Comparison of ENCODE assay signal across 16 cellular contexts in the genomic region with DNA sequence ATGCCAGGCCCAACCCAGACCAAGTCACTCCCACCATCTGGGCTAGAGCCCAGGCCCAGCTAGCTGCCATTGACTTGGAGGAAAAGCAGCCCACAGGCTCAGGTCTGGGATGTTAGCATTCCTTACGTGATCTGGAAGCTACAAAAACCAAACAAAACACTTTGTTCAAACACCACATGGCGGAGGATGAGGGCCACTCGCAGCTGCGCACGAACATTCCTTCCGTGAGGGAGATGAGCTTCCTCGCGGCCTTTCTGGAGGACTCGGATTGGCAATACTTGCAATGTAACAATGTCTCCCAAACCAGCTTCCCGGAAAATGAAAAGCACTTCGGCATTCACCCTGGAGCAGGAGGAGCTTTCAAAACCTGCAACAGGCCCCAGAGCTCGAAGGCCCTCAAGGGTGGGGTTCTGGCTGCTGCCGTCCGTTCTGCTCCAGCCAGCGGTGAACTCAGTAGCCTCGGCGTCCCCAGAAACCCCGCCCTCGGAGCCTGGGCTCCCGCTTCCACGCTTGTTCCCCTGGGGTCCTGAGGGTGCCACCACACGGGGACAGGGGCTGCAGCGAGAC. TPM values are rescaled to one million over a fixed set of nuclear protein-coding genes. Genes with fewer than 3 reads are reported as not detected.
A peak's percentile ranks its signal among the peaks of the same experiment; 100 is the strongest.
DNase-seq lines count a peak whose midpoint lies in the region; ATAC-seq and TF ChIP-seq lines count a peak whose summit lies in the region.
"Had no signal": no experiment of that assay in that cellular context is flagged by ENCODE, and none has a peak within 500 bp of the region (broad histone marks: within the 10 kb centered on the region; RNA-seq: fewer than 3 reads in every experiment).

No MANE protein-coding gene starts in this region.

- CTCF ChIA-PET in PC-3 (lab: Charles Lee) = no interaction called here

- no peaks in the 10 kb centered on the region for H3K79me2 ChIP-seq in PC-3 (ENCODE audit: low read length)

- H3K27me3 Mint-ChIP-seq in CD14-positive monocyte (ENCODE audit: low read depth in 3 of 3) = peaks cover 6 to 17% (median 12%) of the 10 kb centered on the region in 3 donors
- peaks cover 38% of the 10 kb centered on the region for H3K27me3 Mint-ChIP-seq in activated naive CD8-positive, alpha-beta T cell treated with anti-CD3 and anti-CD28 coated beads for 36 hours
- H3K27me3 Mint-ChIP-seq: type B pancreatic cell had no signal

- no peak overlapping the region for H3K4me3 ChIP-seq in mucosa of descending colon
- peak overlapping the region in 1 of 4 donors; percentile 43 for H3K4me3 ChIP-seq in tibial nerve
- no peak overlapping the region for H3K4me3 ChIP-seq in PC-3 (ENCODE audit: low read length)

- no peak overlapping the region for H3K27ac Mint-ChIP-seq in CD14-positive monocyte
- no peak overlapping the region for H3K27ac Mint-ChIP-seq in activated naive CD8-positive, alpha-beta T cell treated with anti-CD3 and anti-CD28 coated beads for 36 hours
- H3K27ac Mint-ChIP-seq: activated CD4-positive, alpha-beta T cell treated with anti-CD3 and anti-CD28 coated beads, Interleukin-2, amount 10 ng/mL, durations not matched to agents 7 days and 5 days; type B pancreatic cell had no signal

- H3K4me1 Mint-ChIP-seq in CD14-positive monocyte = peaks cover 2% of the 10 kb centered on the region
- peaks cover 14% of the 10 kb centered on the region for H3K4me1 Mint-ChIP-seq in activated naive CD8-positive, alpha-beta T cell treated with anti-CD3 and anti-CD28 coated beads for 36 hours
- H3K4me1 Mint-ChIP-seq: activated CD4-positive, alpha-beta T cell treated with anti-CD3 and anti-CD28 coated beads, Interleukin-2, amount 10 ng/mL, durations not matched to agents 7 days and 5 days had no signal

- H3K4me2 ChIP-seq in PC-3 (ENCODE audit: low read length) = no peak overlapping the region

- POLR2A ChIA-PET in PC-3 (lab: Charles Lee; ENCODE audit: unreplicated experiment) = no interaction called here

- no TSS peak for BruUV-seq in PC-3 (replicated peaks; lab: Mats Ljungman, UMichigan)

- H3K36me3 ChIP-seq in mucosa of descending colon (ENCODE audit: low read depth) (no peaks in the 10 kb centered on the region), tibial nerve (no peaks in the 10 kb centered on the region), PC-3 (ENCODE audit: low read depth, low read length) (no peaks in the 10 kb centered on the region)

- peaks cover 0 to 1% (median 0%) of the 10 kb centered on the region in 7 donors for H3K9me3 Mint-ChIP-seq in CD14-positive monocyte
- no peaks in the 10 kb centered on the region for H3K9me3 Mint-ChIP-seq in activated naive CD8-positive, alpha-beta T cell treated with anti-CD3 and anti-CD28 coated beads for 36 hours
- H3K9me3 Mint-ChIP-seq: activated CD4-positive, alpha-beta T cell treated with anti-CD3 and anti-CD28 coated beads, Interleukin-2, amount 10 ng/mL, durations not matched to agents 7 days and 5 days; type B pancreatic cell had no signal

- no peak overlapping the region for H3K9ac ChIP-seq in PC-3 (ENCODE audit: low read length)

- 51 to 80% methylated on average over 21 to 23 of the region's 23 CpGs for WGBS in tibial nerve, 2 donors

- peak in 1 of 2 donors; percentile 31 for TF ChIP-seq EP300 in tibial nerve (IDR thresholded peaks at IDR 0.05)

- TF ChIP-seq POLR2A in tibial nerve (IDR thresholded peaks at IDR 0.05) = no peak

- H3K9me2 ChIP-seq in PC-3 (replicated peaks; ENCODE audit: low read length) = no peaks in the 10 kb centered on the region

- no peaks in the 10 kb centered on the region for H3K36me3 Mint-ChIP-seq in CD14-positive monocyte
- H3K36me3 Mint-ChIP-seq in activated naive CD8-positive, alpha-beta T cell treated with anti-CD3 and anti-CD28 coated beads for 36 hours = no peaks in the 10 kb centered on the region
- H3K36me3 Mint-ChIP-seq: type B pancreatic cell had no signal

- no peaks in the 10 kb centered on the region for H4K20me1 ChIP-seq in PC-3 (ENCODE audit: low read length)

- DNase-seq in NCI-H748 (lab: John Stamatoyannopoulos, UW; ENCODE audit: unreplicated experiment) = peak; percentile 14
- DNase-seq in NCI-H748 treated with DMSO at 0.1 percent for 48 hours (lab: John Stamatoyannopoulos, UW) = no peak
- peak; percentile 61 for DNase-seq in fibroblast of gingiva (ENCODE audit: low read depth)
- DNase-seq in mucosa of descending colon = peak in 2 of 3 donors; percentile 29 to 67
- peak; percentile 44 to 55 for DNase-seq in tibial nerve (ENCODE audit: low spot score in 2 of 2)
- no peak for DNase-seq in PC-3
- DNase-seq in CD14-positive monocyte (ENCODE audit: low spot score) = no peak
- no peak for DNase-seq in activated naive CD8-positive, alpha-beta T cell treated with anti-CD3 and anti-CD28 coated beads for 36 hours
- DNase-seq: 8988T; activated CD4-positive, alpha-beta T cell treated with anti-CD3 and anti-CD28 coated beads, Interleukin-2, amount 10 ng/mL, durations not matched to agents 7 days and 5 days; activated gamma-delta T cell; central memory CD4-positive, alpha-beta T cell; DMS79 treated with DMSO at 0.1 percent for 48 hours; nephron progenitor cell had no signal

- intact Hi-C loops in mucosa of descending colon (cut with DNase I, micrococcal nuclease) = no loop called here
- intact Hi-C loops in PC-3 (cut with micrococcal nuclease) = no loop called here
- intact Hi-C loops in CD14-positive monocyte (cut with micrococcal nuclease) = no loop called here

- H3K4me1 ChIP-seq in mucosa of descending colon (ENCODE audit: low read depth) (no peaks in the 10 kb centered on the region), tibial nerve (peaks cover 0 to 7% (median 0%) of the 10 kb centered on the region in 4 donors), PC-3 (ENCODE audit: insufficient read depth, low read length) (no peaks in the 10 kb centered on the region)

- no peak overlapping the region for H3K4me3 Mint-ChIP-seq in CD14-positive monocyte
- no peak overlapping the region for H3K4me3 Mint-ChIP-seq in activated naive CD8-positive, alpha-beta T cell treated with anti-CD3 and anti-CD28 coated beads for 36 hours
- H3K4me3 Mint-ChIP-seq: activated CD4-positive, alpha-beta T cell treated with anti-CD3 and anti-CD28 coated beads, Interleukin-2, amount 10 ng/mL, durations not matched to agents 7 days and 5 days; nephron progenitor cell; type B pancreatic cell had no signal

- H3F3A ChIP-seq in PC-3 (ENCODE audit: low read length, unreplicated experiment) = no peaks in the 10 kb centered on the region

- H3K27ac ChIP-seq in tibial nerve (peak overlapping the region in 3 of 4 donors; percentile 43 to 77 (median 55)), PC-3 (ENCODE audit: low read length) (no peak overlapping the region)

- H3K9me3 ChIP-seq in mucosa of descending colon = no peaks in the 10 kb centered on the region
- no peaks in the 10 kb centered on the region for H3K9me3 ChIP-seq in tibial nerve
- no peaks in the 10 kb centered on the region for H3K9me3 ChIP-seq in PC-3 (ENCODE audit: low read length)

- TF ChIP-seq CTCF in mucosa of descending colon (IDR thresholded peaks at IDR 0.05) (no peak), tibial nerve (IDR thresholded peaks at IDR 0.05) (no peak), PC-3 (conservative IDR thresholded peaks at IDR 0.05; ENCODE audit: low read depth, low read length) (no peak), CD14-positive monocyte (IDR thresholded peaks at IDR 0.05) (no peak)

- no peak overlapping the region for H2AFZ ChIP-seq in PC-3 (ENCODE audit: low read length)

- no peaks in the 10 kb centered on the region for H3K27me3 ChIP-seq in tibial nerve
- H3K27me3 ChIP-seq in PC-3 (ENCODE audit: low read length) = no peaks in the 10 kb centered on the region

- ATAC-seq in mucosa of descending colon (peak; percentile 35), PC-3 (no peak)
- ATAC-seq: esophagus mucosa had no signal

RNA-seq across cellular contexts. Expression of a gene that starts 40.5 kb away (rescaled TPM):
- total RNA-seq in mucosa of descending colon = 100 to 1,000 TPM in 2 of 3 donors, 10 to 100 TPM in 1; 45.0 to 663 (median 114) TPM
- total RNA-seq in tibial nerve = 100 to 1,000 TPM; 356 to 669 (median 427) TPM
- total RNA-seq in PC-3 (2014; rRNA removed) = 487 and 628 TPM in 2 replicates
- under 1 TPM; 0.08 to 0.10 TPM for polyA plus RNA-seq in CD14-positive monocyte
- total RNA-seq in activated naive CD8-positive, alpha-beta T cell treated with anti-CD3 and anti-CD28 coated beads for 36 hours = 1 to 10 TPM; 4.3 to 5.2 TPM

Comparison
In these comparisons a context has a peak if more than half of its experiments do, and no peak if none do; other contexts are left out.
1. DNase-seq: peak in NCI-H748 (single experiment), fibroblast of gingiva (single experiment), mucosa of descending colon (2 of 3) and tibial nerve (2 of 2); none in NCI-H748 treated with DMSO at 0.1 percent for 48 hours (single experiment), PC-3 (single experiment), CD14-positive monocyte (single experiment) and activated naive CD8-positive, alpha-beta T cell treated with anti-CD3 and anti-CD28 coated beads for 36 hours (single experiment).
2. RNA of a gene that starts 40.5 kb away (total RNA-seq): 356 to 669 TPM in tibial nerve, 487 to 628 TPM in PC-3 and 45.0 to 663 TPM in mucosa of descending colon; 4.3 to 5.2 TPM in activated naive CD8-positive, alpha-beta T cell treated with anti-CD3 and anti-CD28 coated beads for 36 hours; every median in the first group is over 4 times any median in the second.